ENCODE assay signal across 14 cellular contexts in genomic region chr1:27032119-27032461, GRCh38. TPM values are rescaled to one million over a fixed set of nuclear protein-coding genes. Genes with fewer than 3 reads are reported as not detected.
DNase-seq lines count a peak whose midpoint lies in the region; ATAC-seq and TF ChIP-seq lines count a peak whose summit lies in the region.
"Had no signal": no experiment of that assay in that cellular context is flagged by ENCODE, and none has a peak within 500 bp of the region (broad histone marks: within the 10 kb centered on the region; RNA-seq: fewer than 3 reads in every experiment).

No MANE protein-coding gene starts in this region.

- no peak overlapping the region for H3K14ac ChIP-seq in trophoblast cell (ENCODE audit: low read length)

- no peak overlapping the region for H3K23ac ChIP-seq in trophoblast cell (ENCODE audit: low read length)

- TF ChIP-seq CTCF in AG09309 (IDR thresholded peaks at IDR 0.05; ENCODE audit: control insufficient read depth, insufficient read depth, low read depth, low read length, missing control alignments) = no peak
- TF ChIP-seq CTCF in ascending aorta (IDR thresholded peaks at IDR 0.05) = no peak
- TF ChIP-seq CTCF in gastroesophageal sphincter (IDR thresholded peaks at IDR 0.05) = no peak

- H3K9me3 ChIP-seq in ascending aorta = no peaks in the 10 kb centered on the region
- no peaks in the 10 kb centered on the region for H3K9me3 ChIP-seq in gastroesophageal sphincter
- H3K9me3 ChIP-seq in trophoblast cell (ENCODE audit: insufficient read depth, low read depth, low read length) = no peaks in the 10 kb centered on the region

- ATAC-seq in gastroesophageal sphincter (no peak), HG03439 (IDR thresholded peaks at IDR 0.05; ENCODE audit: unreplicated experiment) (no peak)

- H3K4me1 ChIP-seq in ascending aorta (peaks cover 11 to 23% of the 10 kb centered on the region in 2 donors), gastroesophageal sphincter (peaks cover 0 to 31% (median 3%) of the 10 kb centered on the region in 3 donors), trophoblast cell (ENCODE audit: control insufficient read depth in 1 of 2, insufficient read depth in 2 of 2, low read length in 2 of 2) (peaks cover 12 to 15% of the 10 kb centered on the region in 2 experiments)

- H3K79me1 ChIP-seq in trophoblast cell (ENCODE audit: low read length) = peaks cover 7% of the 10 kb centered on the region

- H3K18ac ChIP-seq in trophoblast cell (ENCODE audit: low read length) = peak overlapping the region; percentile 3

- peak overlapping the region; percentile 71 for H2AFZ ChIP-seq in trophoblast cell (ENCODE audit: insufficient read depth, low read length, poor library complexity)

- H3K36me3 ChIP-seq in ascending aorta = no peaks in the 10 kb centered on the region
- no peaks in the 10 kb centered on the region for H3K36me3 ChIP-seq in gastroesophageal sphincter
- H3K36me3 ChIP-seq in trophoblast cell (ENCODE audit: control insufficient read depth in 1 of 2, insufficient read depth in 2 of 2, low read length in 2 of 2) = no peaks in the 10 kb centered on the region

- TF ChIP-seq EP300 in gastroesophageal sphincter (IDR thresholded peaks at IDR 0.05) = no peak

- H3K4me2 ChIP-seq in trophoblast cell (ENCODE audit: low read length) = peak overlapping the region; percentile 53

- H4K91ac ChIP-seq in trophoblast cell (ENCODE audit: low read depth, low read length) = peak overlapping the region; percentile 92

- peak overlapping the region; percentile 16 for H4K12ac ChIP-seq in trophoblast cell (ENCODE audit: low read depth, low read length)

- no peak overlapping the region for H2BK12ac ChIP-seq in trophoblast cell (ENCODE audit: low read length)

- H3K4me3 ChIP-seq in AG09309 (ENCODE audit: control insufficient read depth, low read depth, low read length) = peak overlapping the region; percentile 32
- peak overlapping the region; percentile 48 to 66 for H3K4me3 ChIP-seq in ascending aorta
- peak overlapping the region in 1 of 2 donors; percentile 45 for H3K4me3 ChIP-seq in gastroesophageal sphincter
- H3K4me3 ChIP-seq in trophoblast cell (ENCODE audit: low read depth, low read length) = no peak overlapping the region

- 70 to 100% methylated on average over 2 of the region's 2 CpGs for WGBS in gastroesophageal sphincter (ENCODE audit: low coverage in 1 of 2), 2 donors
- no CpG with 5 or more reads among the region's 2 CpGs for WGBS in trophoblast cell (ENCODE audit: extremely low coverage, insufficient coverage, insufficient read length)

- no peak for TF ChIP-seq POLR2A in gastroesophageal sphincter (IDR thresholded peaks at IDR 0.05)

- intact Hi-C loops in ascending aorta (cut with DNase I) = no loop called here

- DNase-seq in AG09309 (ENCODE audit: low read depth) = no peak
- DNase-seq in ascending aorta (ENCODE audit: low spot score in 2 of 2) = no peak
- DNase-seq in trophoblast cell = no peak
- no peak for DNase-seq in NCI-H2081 (lab: John Stamatoyannopoulos, UW)
- DNase-seq in NCI-H748 treated with DMSO at 0.1 percent for 48 hours (lab: John Stamatoyannopoulos, UW) = no peak
- DNase-seq in anterior cingulate cortex (lab: John Stamatoyannopoulos, UW) = no peak
- DNase-seq: activated CD4-positive, alpha-beta T cell treated with anti-CD3 and anti-CD28 coated beads, Interleukin-2, amount 50 U/mL, for 1 hour; activated naive CD4-positive, alpha-beta T cell treated with anti-CD3 and anti-CD28 coated beads, Interleukin-2, amount 50 U/mL, for 16 hours; GOT3; NCI-H446 treated with DMSO at 0.1 percent for 48 hours; SHP77 treated with DMSO at 0.1 percent for 48 hours; stimulated activated naive B cell treated with anti-CD40 and anti-IgM and Interleukin-4, amounts not matched to agents 10 μg/mL and 1 μg/mL and 100 μg/mL, for 72 hours had no signal

- peak overlapping the region; percentile 43 for H4K8ac ChIP-seq in trophoblast cell (ENCODE audit: low read depth, low read length)

- H3K4ac ChIP-seq in trophoblast cell (ENCODE audit: low read depth, low read length) = no peak overlapping the region

- H2BK120ac ChIP-seq in trophoblast cell (ENCODE audit: insufficient read depth, low read length, poor library complexity) = peak overlapping the region; percentile 28

- H3K27ac ChIP-seq in ascending aorta = peak overlapping the region; percentile 80 to 93
- peak overlapping the region; percentile 30 to 85 (median 80) for H3K27ac ChIP-seq in gastroesophageal sphincter
- H3K27ac ChIP-seq in trophoblast cell (ENCODE audit: low read depth, low read length) = no peak overlapping the region

- no peak overlapping the region for H3K9ac ChIP-seq in trophoblast cell (ENCODE audit: low read length)

- H3K27me3 ChIP-seq in ascending aorta = no peaks in the 10 kb centered on the region
- H3K27me3 ChIP-seq in gastroesophageal sphincter = no peaks in the 10 kb centered on the region
- H3K27me3 ChIP-seq in trophoblast cell (ENCODE audit: insufficient read depth, low read length) = no peaks in the 10 kb centered on the region

- peaks cover 6% of the 10 kb centered on the region for H3K79me2 ChIP-seq in trophoblast cell (ENCODE audit: control insufficient read depth, insufficient read depth, low read length, poor library complexity)

- no peak overlapping the region for H2AK5ac ChIP-seq in trophoblast cell (ENCODE audit: low read length)

- H2BK5ac ChIP-seq in trophoblast cell (ENCODE audit: low read depth, low read length, poor library complexity) = no peak overlapping the region

RNA-seq across cellular contexts. Expression of gene TENT5B, which starts 19.4 kb away (rescaled TPM):
- total RNA-seq in ascending aorta (45.4 TPM), gastroesophageal sphincter (100 to 1,000 TPM in 3 of 4 donors, 10 to 100 TPM in 1; 89.9 to 284 (median 166) TPM)
- 10.9 and 11.1 TPM in 2 replicates for polyA plus RNA-seq in trophoblast cell (2013)

RNA-seq across cellular contexts. Expression of gene TRNP1, which starts 38.6 kb away (rescaled TPM):
- total RNA-seq in ascending aorta (37.6 TPM), gastroesophageal sphincter (10 to 100 TPM; 15.9 to 48.4 (median 38.8) TPM)
- polyA plus RNA-seq in trophoblast cell (2013) = 1.8 and 2.3 TPM in 2 replicates
